Comparison of ENCODE assay signal across 9 cellular contexts in the genomic region with DNA sequence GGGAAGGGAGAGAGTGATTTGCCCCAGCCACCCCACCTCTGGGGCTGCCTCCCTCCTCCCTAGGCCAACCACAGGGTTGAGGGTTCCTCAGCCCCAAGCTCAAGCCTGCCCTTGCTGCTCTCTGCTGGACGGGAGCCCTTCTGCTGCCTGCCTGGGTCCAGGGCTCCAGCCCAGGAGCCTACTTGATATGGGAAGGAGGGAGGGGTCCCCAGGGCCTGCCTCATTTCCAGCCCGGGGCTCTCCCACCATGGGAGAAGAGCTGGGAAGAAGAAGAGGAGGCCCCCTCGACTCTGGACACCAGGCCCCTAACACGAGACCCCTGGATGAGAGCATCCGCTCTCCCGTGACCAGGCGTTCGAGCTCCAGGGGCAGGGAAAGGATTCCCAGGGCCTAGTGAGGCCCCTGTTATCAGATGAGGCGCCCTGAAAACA. TPM values are rescaled to one million over a fixed set of nuclear protein-coding genes. Genes with fewer than 3 reads are reported as not detected.
DNase-seq lines count a peak whose midpoint lies in the region; ATAC-seq and TF ChIP-seq lines count a peak whose summit lies in the region.
"Had no signal": no experiment of that assay in that cellular context is flagged by ENCODE, and none has a peak within 500 bp of the region (broad histone marks: within the 10 kb centered on the region; RNA-seq: fewer than 3 reads in every experiment).

No MANE protein-coding gene starts in this region.

- peak overlapping the region; percentile 80 for H3K4me3 Mint-ChIP-seq in activated naive CD4-positive, alpha-beta T cell treated with anti-CD3 and anti-CD28 coated beads, Interleukin-2, amount 50 U/mL, for 24 hours
- H3K4me3 Mint-ChIP-seq in mesothelial cell of epicardium, result peak overlapping the region; percentile 85

- 69% methylated on average over 9 of the region's 9 CpGs for WGBS in urinary bladder

- no peak for DNase-seq in activated naive CD4-positive, alpha-beta T cell treated with anti-CD3 and anti-CD28 coated beads, Interleukin-2, amount 50 U/mL, for 16 hours
- DNase-seq in dorsolateral prefrontal cortex (no peak), mesothelial cell of epicardium (ENCODE audit: low spot score in 2 of 2, unreplicated experiment in 2 of 2) (no peak), left lobe of liver (ENCODE audit: low spot score) (no peak), NOMO-1 treated with dmso at 0.1 percent for 144 hours (lab: John Stamatoyannopoulos, UW; ENCODE audit: unreplicated experiment) (no peak)

- no peaks in the 10 kb centered on the region for H3K9me3 Mint-ChIP-seq in activated naive CD4-positive, alpha-beta T cell treated with anti-CD3 and anti-CD28 coated beads, Interleukin-2, amount 50 U/mL, for 24 hours
- H3K9me3 Mint-ChIP-seq in mesothelial cell of epicardium, result no peaks in the 10 kb centered on the region

- H3K27me3 Mint-ChIP-seq in activated naive CD4-positive, alpha-beta T cell treated with anti-CD3 and anti-CD28 coated beads, Interleukin-2, amount 50 U/mL, for 24 hours, result no peaks in the 10 kb centered on the region
- H3K27me3 Mint-ChIP-seq in mesothelial cell of epicardium (ENCODE audit: low read depth), result no peaks in the 10 kb centered on the region

- intact Hi-C loops in dorsolateral prefrontal cortex (cut with DNase I), result no loop called here

- no peak overlapping the region for H3K27ac Mint-ChIP-seq in activated naive CD4-positive, alpha-beta T cell treated with anti-CD3 and anti-CD28 coated beads, Interleukin-2, amount 50 U/mL, for 24 hours
- H3K27ac Mint-ChIP-seq in mesothelial cell of epicardium, result peak overlapping the region; percentile 95

- ATAC-seq in GM18868 (IDR thresholded peaks at IDR 0.05; ENCODE audit: unreplicated experiment), result no peak
- no peak for ATAC-seq in left lobe of liver

- peaks cover 59% of the 10 kb centered on the region for H3K4me1 Mint-ChIP-seq in activated naive CD4-positive, alpha-beta T cell treated with anti-CD3 and anti-CD28 coated beads, Interleukin-2, amount 50 U/mL, for 24 hours
- H3K4me1 Mint-ChIP-seq in mesothelial cell of epicardium, result peaks cover 71% of the 10 kb centered on the region

- TF ChIP-seq CTCF in dorsolateral prefrontal cortex (IDR thresholded peaks at IDR 0.05 in 54 of 56, conservative IDR thresholded peaks at IDR 0.05 in 2 of 56; ENCODE audit: low read depth in 1 of 56, partially characterized antibody in 56 of 56), result no peak
- TF ChIP-seq CTCF in mesothelial cell of epicardium (IDR thresholded peaks at IDR 0.05; ENCODE audit: unreplicated experiment), result no peak

- H3K36me3 Mint-ChIP-seq in activated naive CD4-positive, alpha-beta T cell treated with anti-CD3 and anti-CD28 coated beads, Interleukin-2, amount 50 U/mL, for 24 hours, result no peaks in the 10 kb centered on the region
- no peaks in the 10 kb centered on the region for H3K36me3 Mint-ChIP-seq in mesothelial cell of epicardium

- H3K4me1 ChIP-seq in urinary bladder (ENCODE audit: insufficient read depth), result no peaks in the 10 kb centered on the region

- H3K36me3 ChIP-seq in urinary bladder (ENCODE audit: insufficient read depth), result no peaks in the 10 kb centered on the region

- peaks cover 0 to 19% (median 6%) of the 10 kb centered on the region in 45 donors for H3K27me3 ChIP-seq in dorsolateral prefrontal cortex

- H3K27ac ChIP-seq in dorsolateral prefrontal cortex, result peak overlapping the region in 14 of 59 donors; percentile 11 to 71 (median 42)
- H3K27ac ChIP-seq in urinary bladder (ENCODE audit: low read depth), result peak overlapping the region; percentile 91

- H3K4me3 ChIP-seq in dorsolateral prefrontal cortex, result peak overlapping the region in 37 of 59 donors; percentile 20 to 63 (median 43)
- H3K4me3 ChIP-seq in urinary bladder (ENCODE audit: low read depth, low read length), result peak overlapping the region; percentile 49

RNA-seq across cellular contexts. Expression of a gene that starts 0.7 kb away (rescaled TPM):
- total RNA-seq in dorsolateral prefrontal cortex (1 to 10 TPM in 55 of 120 experiments, under 1 TPM in 57, not detected in 8; 0.33 to 3.1 (median 0.98) TPM), mesothelial cell of epicardium (46.4 to 49.5 TPM (median 46.9 TPM) in 3 replicates), urinary bladder (17.6 TPM), left lobe of liver (1.2 TPM)
- polyA plus RNA-seq in urinary bladder, result 13.2 TPM
- total RNA-seq: SK-MEL-5 had no signal

RNA-seq across cellular contexts. Expression of a gene that starts 21.3 kb away (rescaled TPM):
- 10 to 100 TPM in 86 of 120 experiments, 1 to 10 TPM in 34; 7.0 to 16.8 (median 11.3) TPM for total RNA-seq in dorsolateral prefrontal cortex
- total RNA-seq in mesothelial cell of epicardium, result 11.3 to 12.0 TPM (median 11.4 TPM) in 3 replicates
- total RNA-seq in urinary bladder, result 2.5 TPM
- 9.6 TPM for polyA plus RNA-seq in urinary bladder
- 5.6 TPM for total RNA-seq in left lobe of liver

RNA-seq across cellular contexts. Expression of a gene that starts 41.5 kb away (rescaled TPM):
- total RNA-seq in dorsolateral prefrontal cortex, result 100 to 1,000 TPM in 7 of 120 experiments, 10 to 100 TPM in 113; 52.5 to 122 (median 79.8) TPM
- 24.1 to 26.4 TPM (median 26.1 TPM) in 3 replicates for total RNA-seq in mesothelial cell of epicardium
- 15.4 TPM for total RNA-seq in urinary bladder
- 29.1 TPM for polyA plus RNA-seq in urinary bladder
- total RNA-seq in left lobe of liver, result 7.0 TPM

RNA-seq across cellular contexts. Expression of a gene that starts 41.7 kb away (rescaled TPM):
- total RNA-seq in dorsolateral prefrontal cortex, result 100 to 1,000 TPM; 142 to 353 (median 254) TPM
- total RNA-seq in mesothelial cell of epicardium, result 153 to 161 TPM (median 153 TPM) in 3 replicates
- 136 TPM for total RNA-seq in urinary bladder
- polyA plus RNA-seq in urinary bladder, result 334 TPM
- 177 TPM for total RNA-seq in left lobe of liver

RNA-seq across cellular contexts. Expression of a gene that starts 43.1 kb away (rescaled TPM):
- total RNA-seq in dorsolateral prefrontal cortex (10 to 100 TPM in 118 of 120 experiments, 1 to 10 TPM in 2; 7.5 to 35.9 (median 18.9) TPM), mesothelial cell of epicardium (44.3 to 51.0 TPM (median 46.8 TPM) in 3 replicates), urinary bladder (29.8 TPM), left lobe of liver (11.9 TPM)
- 82.1 TPM for polyA plus RNA-seq in urinary bladder
